ENCODE assay signal across 17 cellular contexts in genomic region chr16:87735270-87736002, GRCh38. TPM values are rescaled to one million over a fixed set of nuclear protein-coding genes. Genes with fewer than 3 reads are reported as not detected.
A peak's percentile ranks its signal among the peaks of the same experiment; 100 is the strongest.
DNase-seq lines count a peak whose midpoint lies in the region; ATAC-seq and TF ChIP-seq lines count a peak whose summit lies in the region.
"Had no signal": no experiment of that assay in that cellular context is flagged by ENCODE, and none has a peak within 500 bp of the region (broad histone marks: within the 10 kb centered on the region; RNA-seq: fewer than 3 reads in every experiment).

No MANE protein-coding gene starts in this region.

- no peak overlapping the region for H2AFZ ChIP-seq in OCI-LY7 (ENCODE audit: low read length)
- H2AFZ ChIP-seq: PC-9 had no signal

- no peaks in the 10 kb centered on the region for H3K27me3 Mint-ChIP-seq in activated T-cell treated with anti-CD3 and anti-CD28 coated beads, Interleukin-2, amount 50 U/mL, for 24 hours
- no peaks in the 10 kb centered on the region for H3K27me3 Mint-ChIP-seq in brain

- no peaks in the 10 kb centered on the region for H3K9me2 ChIP-seq in OCI-LY7 (ENCODE audit: insufficient read depth, low read length)

- H3K4me2 ChIP-seq in OCI-LY7 (ENCODE audit: low read length) = no peak overlapping the region
- H3K4me2 ChIP-seq: BLaER1 treated with 17β-estradiol and CSF1 and Interleukin-3, amounts not matched to agents 10 nM and 100 nM; PC-9 had no signal

- peaks cover 56% of the 10 kb centered on the region for H3K36me3 Mint-ChIP-seq in activated T-cell treated with anti-CD3 and anti-CD28 coated beads, Interleukin-2, amount 50 U/mL, for 24 hours (ENCODE audit: low read depth)
- H3K36me3 Mint-ChIP-seq in brain = peaks cover 29% of the 10 kb centered on the region

- no peak for DNase-seq in activated T-cell treated with anti-CD3 and anti-CD28 coated beads, Interleukin-2, amount 50 U/mL, for 24 hours
- no peak for DNase-seq in activated T-cell treated with anti-CD3 and anti-CD28 coated beads, Interleukin-2, amount 50 U/mL, for 48 hours
- DNase-seq in OCI-LY7 (ENCODE audit: low spot score) = no peak
- no peak for DNase-seq in GM20000 (ENCODE audit: low spot score)
- DNase-seq in NCI-H1417 (lab: John Stamatoyannopoulos, UW) = no peak
- no peak for DNase-seq in NCI-H524 (lab: John Stamatoyannopoulos, UW)
- DNase-seq: IMR-90, Kasumi-1, MM.1S, NCI-H1105, NCI-H1694 treated with DMSO at 0.1 percent for 48 hours, NCI-H446, PC-9 had no signal

- H3K4me1 Mint-ChIP-seq in activated T-cell treated with anti-CD3 and anti-CD28 coated beads, Interleukin-2, amount 50 U/mL, for 24 hours (ENCODE audit: low read depth) = peaks cover 16% of the 10 kb centered on the region
- peaks cover 25% of the 10 kb centered on the region for H3K4me1 Mint-ChIP-seq in brain

- peak overlapping the region; percentile 63 for H3K27ac Mint-ChIP-seq in activated T-cell treated with anti-CD3 and anti-CD28 coated beads, Interleukin-2, amount 50 U/mL, for 24 hours
- H3K27ac Mint-ChIP-seq in brain = peak overlapping the region in 3 of 5 experiments; percentile 44 to 89 (median 65)

- BruUV-seq in OCI-LY7 (replicated peaks; lab: Mats Ljungman, UMichigan) = no TSS peak

- peaks cover 33% of the 10 kb centered on the region for H3K4me1 ChIP-seq in OCI-LY7 (ENCODE audit: insufficient read depth, low read length, poor library complexity, severe bottlenecking)
- H3K4me1 ChIP-seq: BLaER1 treated with 17β-estradiol and CSF1 and Interleukin-3, amounts not matched to agents 10 nM and 100 nM; HAP-1 had no signal

- no peak for ATAC-seq in HG03460 (IDR thresholded peaks at IDR 0.05; ENCODE audit: unreplicated experiment)

- no peaks in the 10 kb centered on the region for H3K9me3 Mint-ChIP-seq in activated T-cell treated with anti-CD3 and anti-CD28 coated beads, Interleukin-2, amount 50 U/mL, for 24 hours
- H3K9me3 Mint-ChIP-seq in brain = no peaks in the 10 kb centered on the region

- H3K36me3 ChIP-seq in OCI-LY7 (ENCODE audit: insufficient read depth, low read length) = peaks cover 79% of the 10 kb centered on the region

- TF ChIP-seq CTCF in OCI-LY7 (conservative IDR thresholded peaks at IDR 0.05; ENCODE audit: low read length) = peak; percentile 55
- TF ChIP-seq CTCF in brain (conservative IDR thresholded peaks at IDR 0.05) = no peak
- no peak for TF ChIP-seq CTCF in GM20000 (IDR thresholded peaks at IDR 0.05; ENCODE audit: extremely low read depth, missing control alignments)

- intact Hi-C loops in OCI-LY7 (cut with micrococcal nuclease; ENCODE audit: unreplicated experiment) = no loop called here

- H3K79me2 ChIP-seq in OCI-LY7 (ENCODE audit: insufficient read depth, low read depth, low read length) = peaks cover 28% of the 10 kb centered on the region; the same call in 1 of the 2 replicates

- H3K4me3 Mint-ChIP-seq in activated T-cell treated with anti-CD3 and anti-CD28 coated beads, Interleukin-2, amount 50 U/mL, for 24 hours = no peak overlapping the region
- no peak overlapping the region for H3K4me3 Mint-ChIP-seq in brain

- CTCF ChIA-PET in OCI-LY7 (lab: Charles Lee; ENCODE audit: unreplicated experiment) = no interaction called here

- POLR2A ChIA-PET in OCI-LY7 (lab: Charles Lee) = no interaction called here

- no peaks in the 10 kb centered on the region for H3K9me3 ChIP-seq in OCI-LY7 (ENCODE audit: low read length)
- H3K9me3 ChIP-seq: BLaER1 treated with 17β-estradiol and CSF1 and Interleukin-3, amounts not matched to agents 10 nM and 100 nM; HAP-1 had no signal

- H3K4me3 ChIP-seq in OCI-LY7 (ENCODE audit: low read depth, low read length, poor library complexity, severe bottlenecking) = no peak overlapping the region
- H3K4me3 ChIP-seq: BLaER1 treated with 17β-estradiol and CSF1 and Interleukin-3, amounts not matched to agents 10 nM and 100 nM; HAP-1; PC-9 had no signal

- no peak overlapping the region for H3K27ac ChIP-seq in OCI-LY7 (ENCODE audit: low read depth, low read length, poor library complexity, severe bottlenecking)
- H3K27ac ChIP-seq: BLaER1 treated with 17β-estradiol and CSF1 and Interleukin-3, amounts not matched to agents 10 nM and 100 nM; PC-9 had no signal

- no peaks in the 10 kb centered on the region for H4K20me1 ChIP-seq in OCI-LY7 (ENCODE audit: insufficient read depth, low read length)

RNA-seq across cellular contexts. Expression of gene KLHDC4, which starts 30.4 kb away (rescaled TPM):
- 146 and 147 TPM in 2 replicates for total RNA-seq in OCI-LY7 (2014; rRNA removed; shearing (Covaris generic))
- total RNA-seq in OCI-LY7 (2022) = 213 and 233 TPM in 2 replicates
- polyA plus RNA-seq in brain (ENCODE audit: insufficient read depth, low read depth, low replicate concordance) = 18.9 TPM
